33 cellular contexts compared by ENCODE assay signal in genomic region chr17:62322313-62322712, GRCh38. TPM values are rescaled to one million over a fixed set of nuclear protein-coding genes. Genes with fewer than 3 reads are reported as not detected.
"Had no signal": no experiment of that assay in that cellular context is flagged by ENCODE, and none has a peak within 500 bp of the region (broad histone marks: within the 10 kb centered on the region; RNA-seq: fewer than 3 reads in every experiment).

No MANE protein-coding gene starts in this region.

- H3K27ac Mint-ChIP-seq: stimulated activated effector memory CD8-positive, alpha-beta T cell treated with anti-CD3 and anti-CD28 coated beads, Interleukin-12 subunit alpha, Interleukin-12 subunit beta, amount 100 ng/mL, for 72 hours; stimulated activated memory B cell treated with anti-CD40 and anti-IgM and Interleukin-4, amounts not matched to agents 10 μg/mL and 1 μg/mL and 100 μg/mL, for 72 hours; stimulated activated naive B cell treated with anti-CD40 and anti-IgM and Interleukin-4, amounts not matched to agents 10 μg/mL and 1 μg/mL and 100 μg/mL, for 72 hours; stimulated activated naive CD8-positive, alpha-beta T cell treated with anti-CD3 and anti-CD28 coated beads, Interleukin-15, amount 100 ng/mL, for 72 hours; stimulated activated naive CD8-positive, alpha-beta T cell treated with anti-CD3 and anti-CD28 coated beads, Interleukin-15, Interleukin-2, amounts not matched to agents 100 ng/mL and 50 ng/mL, for 24 hours; type B pancreatic cell had no signal

- ATAC-seq: stimulated activated effector memory CD8-positive, alpha-beta T cell treated with anti-CD3 and anti-CD28 coated beads, Interleukin-12 subunit alpha, Interleukin-12 subunit beta, amount 100 ng/mL, for 72 hours; stimulated activated memory B cell treated with anti-CD40 and anti-IgM and Interleukin-4, amounts not matched to agents 10 μg/mL and 1 μg/mL and 100 μg/mL, for 72 hours; stimulated activated naive B cell treated with anti-CD40 and anti-IgM and Interleukin-4, amounts not matched to agents 10 μg/mL and 1 μg/mL and 100 μg/mL, for 72 hours; stimulated activated naive CD8-positive, alpha-beta T cell treated with anti-CD3 and anti-CD28 coated beads, Interleukin-15, amount 100 ng/mL, for 72 hours; stimulated activated naive CD8-positive, alpha-beta T cell treated with anti-CD3 and anti-CD28 coated beads, Interleukin-15, Interleukin-2, amounts not matched to agents 100 U/mL and 50 U/mL, for 24 hours; upper lobe of right lung had no signal

- H3K27ac ChIP-seq: stomach, suprapubic skin, testis, thoracic aorta, thyroid gland, tibial artery, tibial nerve, transverse colon, upper lobe of left lung, upper lobe of right lung, uterus, vagina had no signal

- H3K4me3 Mint-ChIP-seq: stimulated activated effector memory CD8-positive, alpha-beta T cell treated with anti-CD3 and anti-CD28 coated beads, Interleukin-12 subunit alpha, Interleukin-12 subunit beta, amount 100 ng/mL, for 72 hours; stimulated activated memory B cell treated with anti-CD40 and anti-IgM and Interleukin-4, amounts not matched to agents 10 μg/mL and 1 μg/mL and 100 μg/mL, for 72 hours; stimulated activated naive B cell treated with anti-CD40 and anti-IgM and Interleukin-4, amounts not matched to agents 10 μg/mL and 1 μg/mL and 100 μg/mL, for 72 hours; stimulated activated naive CD8-positive, alpha-beta T cell treated with anti-CD3 and anti-CD28 coated beads, Interleukin-15, amount 100 ng/mL, for 72 hours; stimulated activated naive CD8-positive, alpha-beta T cell treated with anti-CD3 and anti-CD28 coated beads, Interleukin-15, Interleukin-2, amounts not matched to agents 100 ng/mL and 50 ng/mL, for 24 hours; type B pancreatic cell had no signal

- H3K4me1 Mint-ChIP-seq: stimulated activated effector memory CD8-positive, alpha-beta T cell treated with anti-CD3 and anti-CD28 coated beads, Interleukin-12 subunit alpha, Interleukin-12 subunit beta, amount 100 ng/mL, for 72 hours; stimulated activated memory B cell treated with anti-CD40 and anti-IgM and Interleukin-4, amounts not matched to agents 10 μg/mL and 1 μg/mL and 100 μg/mL, for 72 hours; stimulated activated naive B cell treated with anti-CD40 and anti-IgM and Interleukin-4, amounts not matched to agents 10 μg/mL and 1 μg/mL and 100 μg/mL, for 72 hours; stimulated activated naive CD8-positive, alpha-beta T cell treated with anti-CD3 and anti-CD28 coated beads, Interleukin-15, amount 100 ng/mL, for 72 hours had no signal

- DNase-seq: stimulated activated CD4-positive, alpha-beta T cell treated with anti-CD3 and anti-CD28 coated beads, Interleukin-2, amount 100 ng/mL, for 48 hours; stimulated activated CD4-positive, alpha-beta T cell treated with anti-CD3 and anti-CD28 coated beads, Interleukin-4, amount 100 ng/mL, for 1 hour; stimulated activated CD4-positive, alpha-beta T cell treated with anti-CD3 and anti-CD28 coated beads, Interleukin-4, amount 100 ng/mL, for 24 hours; stimulated activated CD4-positive, alpha-beta T cell treated with anti-CD3 and anti-CD28 coated beads, Interleukin-4, amount 100 ng/mL, for 4 hours; stimulated activated CD8-positive, alpha-beta memory T cell treated with anti-CD3 and anti-CD28 coated beads, Interleukin-4, amount 100 ng/mL, for 48 hours; stimulated activated naive B cell treated with anti-CD40 and anti-IgM and Interleukin-4, amounts not matched to agents 10 μg/mL and 1 μg/mL and 100 μg/mL, for 72 hours; stimulated activated naive CD4-positive, alpha-beta T cell; stimulated activated naive CD4-positive, alpha-beta T cell treated with Interleukin-2 at 50 U/mL for 16 hours; stimulated activated naive CD8-positive, alpha-beta T cell treated with anti-CD3 and anti-CD28 coated beads, Interleukin-15, amount 100 ng/mL, for 72 hours; stimulated activated naive CD8-positive, alpha-beta T cell treated with anti-CD3 and anti-CD28 coated beads, Interleukin-15, Interleukin-2, amounts not matched to agents 100 U/mL and 50 U/mL, for 24 hours; stomach; substantia nigra; testis; thyroid gland; tibial artery; transverse colon; trophoblast cell; upper lobe of left lung; upper lobe of right lung; uterus had no signal

- H3K36me3 ChIP-seq: stomach, suprapubic skin, thoracic aorta, thyroid gland, tibial artery, tibial nerve, transverse colon, upper lobe of left lung, upper lobe of right lung, uterus, vagina had no signal

- H3K9me3 Mint-ChIP-seq: stimulated activated effector memory CD8-positive, alpha-beta T cell treated with anti-CD3 and anti-CD28 coated beads, Interleukin-12 subunit alpha, Interleukin-12 subunit beta, amount 100 ng/mL, for 72 hours; stimulated activated memory B cell treated with anti-CD40 and anti-IgM and Interleukin-4, amounts not matched to agents 10 μg/mL and 1 μg/mL and 100 μg/mL, for 72 hours; stimulated activated naive CD8-positive, alpha-beta T cell treated with anti-CD3 and anti-CD28 coated beads, Interleukin-15, amount 100 ng/mL, for 72 hours; stimulated activated naive CD8-positive, alpha-beta T cell treated with anti-CD3 and anti-CD28 coated beads, Interleukin-15, Interleukin-2, amounts not matched to agents 100 ng/mL and 50 ng/mL, for 24 hours; type B pancreatic cell had no signal

- H3K4me1 ChIP-seq: stomach, suprapubic skin, testis, thyroid gland, tibial artery, tibial nerve, transverse colon, upper lobe of left lung, upper lobe of right lung, uterus, vagina had no signal

- H3K36me3 Mint-ChIP-seq: stimulated activated effector memory CD8-positive, alpha-beta T cell treated with anti-CD3 and anti-CD28 coated beads, Interleukin-12 subunit alpha, Interleukin-12 subunit beta, amount 100 ng/mL, for 72 hours; stimulated activated memory B cell treated with anti-CD40 and anti-IgM and Interleukin-4, amounts not matched to agents 10 μg/mL and 1 μg/mL and 100 μg/mL, for 72 hours; stimulated activated naive B cell treated with anti-CD40 and anti-IgM and Interleukin-4, amounts not matched to agents 10 μg/mL and 1 μg/mL and 100 μg/mL, for 72 hours; type B pancreatic cell had no signal

- H3K4me3 ChIP-seq: stomach, suprapubic skin, testis, thoracic aorta, thyroid gland, tibial artery, tibial nerve, transverse colon, upper lobe of left lung, upper lobe of right lung, uterus, vagina had no signal

- H3K27me3 ChIP-seq: testis, thyroid gland, tibial artery, tibial nerve, transverse colon, upper lobe of left lung, uterus, vagina had no signal

- H3K9me3 ChIP-seq: stomach, suprapubic skin, testis, thoracic aorta, thyroid gland, tibial artery, tibial nerve, transverse colon, upper lobe of left lung, upper lobe of right lung, uterus, vagina had no signal

RNA-seq across cellular contexts. Expression of gene EFCAB3, which starts 58.0 kb away (rescaled TPM):
- total RNA-seq: stomach, subcutaneous adipose tissue, suprapubic skin, temporal lobe, thoracic aorta, thyroid gland, tibial nerve, transverse colon, upper lobe of left lung, upper lobe of right lung, ureter, urinary bladder, uterus, vagina had no signal
- polyA plus RNA-seq: stomach, thymus, urinary bladder had no signal
